8 cellular contexts compared by ENCODE assay signal in the genomic region with DNA sequence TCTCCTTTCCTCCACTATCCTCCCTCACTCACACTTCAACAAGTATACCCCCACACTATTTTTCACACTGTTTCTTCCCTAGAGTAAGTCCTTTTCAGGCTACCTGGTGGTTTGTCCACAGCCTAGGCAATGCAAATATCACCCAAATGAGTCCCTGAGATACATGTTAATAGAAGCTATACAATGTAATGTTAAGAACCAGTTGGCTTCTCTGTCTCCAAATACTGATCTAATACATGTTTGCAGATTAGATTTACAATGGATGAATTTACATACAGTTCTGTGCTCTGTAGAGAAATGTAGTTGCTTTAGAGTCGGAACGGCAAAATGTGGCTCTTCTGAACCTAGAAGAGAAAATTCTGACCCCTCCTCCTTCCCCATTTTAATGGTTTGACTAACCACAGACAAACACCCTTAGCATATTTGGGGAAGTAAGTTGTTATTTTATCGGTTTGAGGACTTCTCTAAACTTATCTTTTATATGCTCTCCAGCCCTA.
DNase-seq lines count a peak whose midpoint lies in the region; TF ChIP-seq lines count a peak whose summit lies in the region.

No MANE protein-coding gene starts in this region.

- H3K27me3 ChIP-seq in HL-60 (ENCODE audit: insufficient read depth, poor library complexity, severe bottlenecking): no peaks in the 10 kb centered on the region
- no peaks in the 10 kb centered on the region for H3K27me3 ChIP-seq in stomach smooth muscle (ENCODE audit: control insufficient read depth in 1 of 2, insufficient read depth in 2 of 2, low read length in 2 of 2)
- no peaks in the 10 kb centered on the region for H3K27me3 ChIP-seq in trophoblast cell (ENCODE audit: insufficient read depth, low read length)

- H3K36me3 Mint-ChIP-seq in activated T-cell treated with anti-CD3 and anti-CD28 coated beads, Interleukin-2, amount 50 U/mL, for 24 hours (ENCODE audit: low read depth): peaks cover 3% of the 10 kb centered on the region
- H3K36me3 Mint-ChIP-seq in MCF 10A (ENCODE audit: insufficient read depth, unreplicated experiment): no peaks in the 10 kb centered on the region

- no peaks in the 10 kb centered on the region for H3K9me3 Mint-ChIP-seq in activated T-cell treated with anti-CD3 and anti-CD28 coated beads, Interleukin-2, amount 50 U/mL, for 24 hours
- H3K9me3 Mint-ChIP-seq in MCF 10A (ENCODE audit: unreplicated experiment): no peaks in the 10 kb centered on the region

- H3K27me3 Mint-ChIP-seq in activated T-cell treated with anti-CD3 and anti-CD28 coated beads, Interleukin-2, amount 50 U/mL, for 24 hours: no peaks in the 10 kb centered on the region
- no peaks in the 10 kb centered on the region for H3K27me3 Mint-ChIP-seq in MCF 10A (ENCODE audit: insufficient read depth, unreplicated experiment)

- H2AFZ ChIP-seq in trophoblast cell (ENCODE audit: insufficient read depth, low read length, poor library complexity): no peak overlapping the region

- H4K12ac ChIP-seq in trophoblast cell (ENCODE audit: low read depth, low read length): no peak overlapping the region

- DNase-seq in activated T-cell treated with anti-CD3 and anti-CD28 coated beads, Interleukin-2, amount 50 U/mL, for 24 hours: no peak
- DNase-seq in activated T-cell treated with anti-CD3 and anti-CD28 coated beads, Interleukin-2, amount 50 U/mL, for 1 hour: no peak
- DNase-seq in HL-60 (ENCODE audit: low read depth in 1 of 2, low spot score in 1 of 2) (peak; percentile 56 to 80), caudate nucleus (lab: John Stamatoyannopoulos, UW) (no peak), MCF 10A (ENCODE audit: unreplicated experiment) (no peak), UCSD-AML1 (lab: John Stamatoyannopoulos, UW; ENCODE audit: unreplicated experiment) (no peak), trophoblast cell (no peak)

- no peak overlapping the region for H3K18ac ChIP-seq in trophoblast cell (ENCODE audit: low read length)

- H3K4me3 Mint-ChIP-seq in activated T-cell treated with anti-CD3 and anti-CD28 coated beads, Interleukin-2, amount 50 U/mL, for 24 hours: peak overlapping the region; percentile 76
- no peak overlapping the region for H3K4me3 Mint-ChIP-seq in MCF 10A (ENCODE audit: unreplicated experiment)

- no peak overlapping the region for H3K23ac ChIP-seq in trophoblast cell (ENCODE audit: low read length)

- no peak overlapping the region for H4K91ac ChIP-seq in trophoblast cell (ENCODE audit: low read depth, low read length)

- H3K4me2 ChIP-seq in trophoblast cell (ENCODE audit: low read length): no peak overlapping the region

- H3K9ac ChIP-seq in stomach smooth muscle (ENCODE audit: low read length in 2 of 2) (peak overlapping the region; percentile 63 to 69), trophoblast cell (ENCODE audit: low read length) (no peak overlapping the region)

- no peak overlapping the region for H4K8ac ChIP-seq in trophoblast cell (ENCODE audit: low read depth, low read length)

- H3K4ac ChIP-seq in trophoblast cell (ENCODE audit: low read depth, low read length): no peak overlapping the region

- H3K27ac ChIP-seq in HL-60 (replicated peaks) (peak overlapping the region; percentile 91), caudate nucleus (ENCODE audit: low read depth, low read length) (peak overlapping the region; percentile 14), stomach smooth muscle (ENCODE audit: low read length) (peak overlapping the region; percentile 70), trophoblast cell (ENCODE audit: low read depth, low read length) (no peak overlapping the region)

- peaks cover 66% of the 10 kb centered on the region for H3K4me1 Mint-ChIP-seq in activated T-cell treated with anti-CD3 and anti-CD28 coated beads, Interleukin-2, amount 50 U/mL, for 24 hours (ENCODE audit: low read depth)
- no peaks in the 10 kb centered on the region for H3K4me1 Mint-ChIP-seq in MCF 10A (ENCODE audit: insufficient read depth, unreplicated experiment)

- no peak overlapping the region for H3K14ac ChIP-seq in trophoblast cell (ENCODE audit: low read length)

- H3K4me1 ChIP-seq in stomach smooth muscle (ENCODE audit: control insufficient read depth, insufficient read depth, low read length) (peaks cover 7% of the 10 kb centered on the region), trophoblast cell (ENCODE audit: control insufficient read depth in 1 of 2, insufficient read depth in 2 of 2, low read length in 2 of 2) (no peaks in the 10 kb centered on the region)

- H3K4me3 ChIP-seq in HL-60 (replicated peaks; ENCODE audit: insufficient read depth, low read length): peak overlapping the region; percentile 38
- H3K4me3 ChIP-seq in stomach smooth muscle (ENCODE audit: low read length in 2 of 2): peak overlapping the region; percentile 66 to 78
- no peak overlapping the region for H3K4me3 ChIP-seq in trophoblast cell (ENCODE audit: low read depth, low read length)

- no peaks in the 10 kb centered on the region for H3K9me3 ChIP-seq in stomach smooth muscle (ENCODE audit: control insufficient read depth in 2 of 2, low read length in 2 of 2)
- H3K9me3 ChIP-seq in trophoblast cell (ENCODE audit: insufficient read depth, low read depth, low read length): no peaks in the 10 kb centered on the region

- TF ChIP-seq CTCF in HL-60 (IDR thresholded peaks at IDR 0.05; ENCODE audit: insufficient read depth, low read length): no peak
- TF ChIP-seq CTCF in MCF 10A (IDR thresholded peaks at IDR 0.05; ENCODE audit: unreplicated experiment): no peak

- CTCF ChIA-PET in MCF 10A (lab: Yijun Ruan, JAX): interaction anchor here (1.3 kb wide), 1 partner anchor 29 kb away, joined by 3 read pairs; no protein-coding TSS in a partner anchor

- no peak overlapping the region for H2BK12ac ChIP-seq in trophoblast cell (ENCODE audit: low read length)

- H3K36me3 ChIP-seq in stomach smooth muscle (ENCODE audit: control insufficient read depth in 2 of 2, insufficient read depth in 2 of 2, low read length in 2 of 2) (no peaks in the 10 kb centered on the region), trophoblast cell (ENCODE audit: control insufficient read depth in 1 of 2, insufficient read depth in 2 of 2, low read length in 2 of 2) (no peaks in the 10 kb centered on the region)

- BruUV-seq in MCF 10A (replicated peaks; lab: Mats Ljungman, UMichigan): no TSS peak

- intact Hi-C loops in MCF 10A (cut with micrococcal nuclease): no loop called here

- H3K79me1 ChIP-seq in trophoblast cell (ENCODE audit: low read length): no peaks in the 10 kb centered on the region

- no peak overlapping the region for H2AK5ac ChIP-seq in trophoblast cell (ENCODE audit: low read length)

- H2BK5ac ChIP-seq in trophoblast cell (ENCODE audit: low read depth, low read length, poor library complexity): no peak overlapping the region

- no CpG with 5 or more reads among the region's 3 CpGs for WGBS in trophoblast cell (ENCODE audit: extremely low coverage, insufficient coverage, insufficient read length)

- no peaks in the 10 kb centered on the region for H3K79me2 ChIP-seq in trophoblast cell (ENCODE audit: control insufficient read depth, insufficient read depth, low read length, poor library complexity)

- peak overlapping the region; percentile 90 for H3K27ac Mint-ChIP-seq in activated T-cell treated with anti-CD3 and anti-CD28 coated beads, Interleukin-2, amount 50 U/mL, for 24 hours
- no peak overlapping the region for H3K27ac Mint-ChIP-seq in MCF 10A (ENCODE audit: low read depth, unreplicated experiment)

- H2BK120ac ChIP-seq in trophoblast cell (ENCODE audit: insufficient read depth, low read length, poor library complexity): no peak overlapping the region

- POLR2A ChIA-PET in MCF 10A (lab: Yijun Ruan, JAX): interaction anchor here (1.3 kb wide), 2 partner anchors 8 to 50 kb away, joined by 3 read pairs; no protein-coding TSS in a partner anchor

Comparison
In these comparisons a context has a peak if more than half of its experiments do, and no peak if none do; other contexts are left out.
1. DNase-seq: peak in HL-60 (2 of 2); none in activated T-cell treated with anti-CD3 and anti-CD28 coated beads, Interleukin-2, amount 50 U/mL, for 24 hours (single experiment), activated T-cell treated with anti-CD3 and anti-CD28 coated beads, Interleukin-2, amount 50 U/mL, for 1 hour (single experiment), caudate nucleus (0 of 61), MCF 10A (single experiment), UCSD-AML1 (single experiment) and trophoblast cell (0 of 2).